In the genomic region with DNA sequence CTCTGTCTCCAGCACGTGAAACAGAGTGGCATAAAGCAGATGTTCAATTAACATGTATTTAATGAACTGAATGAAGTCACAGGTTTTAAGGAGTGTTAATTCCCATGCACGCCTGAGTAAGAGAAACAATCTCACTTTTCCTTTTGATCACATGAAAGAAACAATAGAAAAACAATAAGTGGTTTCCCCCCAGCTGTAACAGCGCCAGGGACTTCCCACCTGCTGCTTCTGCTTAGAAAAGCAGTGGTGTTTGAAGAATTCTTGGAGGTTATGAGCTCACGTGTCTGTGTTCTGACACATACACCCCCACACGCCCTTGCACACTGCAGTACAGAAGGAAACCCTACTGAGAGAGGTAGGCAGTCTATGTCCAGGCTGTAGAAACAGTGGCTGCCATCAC, we compare ENCODE assay signal across 10 cellular contexts. TPM values are rescaled to one million over a fixed set of nuclear protein-coding genes. Genes with fewer than 3 reads are reported as not detected.
A peak's percentile ranks its signal among the peaks of the same experiment; 100 is the strongest.
DNase-seq lines count a peak whose midpoint lies in the region; ATAC-seq, FAIRE-seq and TF ChIP-seq lines count a peak whose summit lies in the region.
"Had no signal": no experiment of that assay in that cellular context is flagged by ENCODE, and none has a peak within 500 bp of the region (broad histone marks: within the 10 kb centered on the region; RNA-seq: fewer than 3 reads in every experiment).

No MANE protein-coding gene starts in this region.

- H3K27me3 ChIP-seq in GM12878 (replicated peaks in 1 of 2; ENCODE audit: control insufficient read depth in 2 of 2, insufficient read depth in 2 of 2, low read length in 1 of 2) = peaks cover 0 to 3% of the 10 kb centered on the region in 2 experiments; a peak in 2 of 4 replicates

- no peaks in the 10 kb centered on the region; the same call in 2 of the 3 replicates for H3K9me3 ChIP-seq in GM12878 (replicated peaks; ENCODE audit: control insufficient read depth, insufficient read depth, low read length)

- CTCF ChIA-PET in GM12878 (lab: Yijun Ruan, JAX) = interaction anchor here (1.7 kb wide), 1 partner anchor 56 kb away, joined by 5 read pairs; no protein-coding TSS in a partner anchor
- CTCF ChIA-PET in MCF 10A (lab: Yijun Ruan, JAX) = no interaction called here

- TF ChIP-seq EP300 in GM12878 (IDR thresholded peaks at IDR 0.05; ENCODE audit: borderline replicate concordance in 1 of 2, control insufficient read depth in 1 of 2, low read depth in 2 of 2, low read length in 2 of 2) = peak in 1 of 2 experiments; percentile 10; a peak in 1 of 4 replicates

- in situ Hi-C loops in GM12878 (cut with MboI) = no loop called here

- TF ChIP-seq CTCF in GM12878 (IDR thresholded peaks at IDR 0.05 in 2 of 3, conservative IDR thresholded peaks at IDR 0.05 in 1 of 3; ENCODE audit: control insufficient read depth in 2 of 3, extremely low read depth in 1 of 3, insufficient read depth in 1 of 3, low read depth in 3 of 3, low read length in 3 of 3) = no peak
- no peak for TF ChIP-seq CTCF in MCF 10A (IDR thresholded peaks at IDR 0.05; ENCODE audit: unreplicated experiment)

- intact Hi-C loops in GM12878 (cut with micrococcal nuclease; ENCODE audit: unreplicated experiment) (no loop called here), left cardiac atrium (cut with DNase I) (no loop called here), MCF 10A (cut with micrococcal nuclease) (loop anchor here (10.0 kb wide), 1 partner anchor 1607 kb away; no protein-coding TSS in a partner anchor)

- peaks cover 2% of the 10 kb centered on the region for H3K4me1 Mint-ChIP-seq in T-helper 2 cell treated with Interferon-gamma antibody and Interleukin-4, amounts not matched to agents 5 μg/mL and 100 μg/mL, for 36 hours (ENCODE audit: low read depth)
- H3K4me1 Mint-ChIP-seq in MCF 10A (ENCODE audit: insufficient read depth, unreplicated experiment) = peaks cover 5% of the 10 kb centered on the region

- no peaks in the 10 kb centered on the region for H3K36me3 ChIP-seq in GM12878 (ENCODE audit: control insufficient read depth in 2 of 2, insufficient read depth in 2 of 2, low read length in 1 of 2)

- H3K4me3 ChIP-seq in GM12878 = no peak overlapping the region
- H3K4me3 ChIP-seq: GM23338 had no signal

- POLR2A ChIA-PET in GM12878 (lab: Charles Lee) = no interaction called here
- POLR2A ChIA-PET in MCF 10A (lab: Yijun Ruan, JAX) = interaction anchor here (0.7 kb wide), 2 partner anchors 47 to 68 kb away, joined by 3 read pairs; no protein-coding TSS in a partner anchor

- 0% methylated on average over 5 of the region's 5 CpGs for WGBS in GM12878 (ENCODE audit: insufficient coverage, insufficient replicate concordance, low lambda C conversion rate, missing lambda C conversion rate)

- peak; percentile 67 for ATAC-seq in GM21390 (IDR thresholded peaks at IDR 0.05; ENCODE audit: unreplicated experiment)
- ATAC-seq in GM12878 = peak; percentile 87
- ATAC-seq in left cardiac atrium = no peak
- ATAC-seq: GM23338 had no signal

- H3K79me2 ChIP-seq in GM12878 (ENCODE audit: control insufficient read depth, insufficient read depth, low read length) = no peaks in the 10 kb centered on the region

- no peak for TF ChIP-seq POLR2A in GM12878 (IDR thresholded peaks at IDR 0.05; ENCODE audit: low read depth, low read length)

- H3K27me3 Mint-ChIP-seq in T-helper 2 cell treated with Interferon-gamma antibody and Interleukin-4, amounts not matched to agents 5 μg/mL and 100 μg/mL, for 36 hours (ENCODE audit: low read depth) = peaks cover 34% of the 10 kb centered on the region
- no peaks in the 10 kb centered on the region for H3K27me3 Mint-ChIP-seq in MCF 10A (ENCODE audit: insufficient read depth, unreplicated experiment)

- H3K4me3 Mint-ChIP-seq in T-helper 2 cell treated with Interferon-gamma antibody and Interleukin-4, amounts not matched to agents 5 μg/mL and 100 μg/mL, for 36 hours = no peak overlapping the region
- no peak overlapping the region for H3K4me3 Mint-ChIP-seq in MCF 10A (ENCODE audit: unreplicated experiment)
- H3K4me3 Mint-ChIP-seq: GM23338, nephron had no signal

- SMC1A ChIA-PET in GM12878 (lab: Charles Lee; ENCODE audit: uncharacterized antibody, unreplicated experiment) = interaction anchor here (1.1 kb wide), 1 partner anchor 15 kb away, joined by 3 read pairs; no protein-coding TSS in a partner anchor

- peak; percentile 69 for DNase-seq in LHCN-M2 (ENCODE audit: low read depth)
- peak; percentile 72 for DNase-seq in GM12878 (ENCODE audit: low read depth, low spot score)
- peak; percentile 22 for DNase-seq in stimulated activated CD8-positive, alpha-beta memory T cell treated with anti-CD3 and anti-CD28 coated beads, Interleukin-4, amount 100 ng/mL, for 24 hours (ENCODE audit: low read depth)
- no peak for DNase-seq in left cardiac atrium
- no peak for DNase-seq in T-helper 2 cell treated with Interferon-gamma antibody and Interleukin-4, amounts not matched to agents 5 μg/mL and 100 μg/mL, for 36 hours (ENCODE audit: low spot score)
- no peak for DNase-seq in NCI-H2196 treated with DMSO at 0.1 percent for 48 hours (lab: John Stamatoyannopoulos, UW; ENCODE audit: unreplicated experiment)
- DNase-seq in MCF 10A (ENCODE audit: unreplicated experiment) = no peak

- no TSS peak for BruUV-seq in GM12878 (replicated peaks; lab: Mats Ljungman, UMichigan)
- BruUV-seq in MCF 10A (replicated peaks; lab: Mats Ljungman, UMichigan) = no TSS peak

- TF ChIP-seq RAD21 in GM12878 (IDR thresholded peaks at IDR 0.05; ENCODE audit: insufficient read depth, low read depth, low read length) = no peak

- H3K27ac ChIP-seq in GM12878 (ENCODE audit: control insufficient read depth, insufficient read depth) = no peak overlapping the region

- RAD21 ChIA-PET in GM12878 (lab: Charles Lee; ENCODE audit: unreplicated experiment) = interaction anchor here (0.9 to 1.1 kb wide), 2 partner anchors 43 to 106 kb away, joined by 3 to 4 read pairs; no protein-coding TSS in a partner anchor

- H3K9ac ChIP-seq in GM12878 (ENCODE audit: control insufficient read depth, insufficient read depth, low read length) = no peak overlapping the region

- H3K36me3 Mint-ChIP-seq in T-helper 2 cell treated with Interferon-gamma antibody and Interleukin-4, amounts not matched to agents 5 μg/mL and 100 μg/mL, for 36 hours (ENCODE audit: low read depth) = no peaks in the 10 kb centered on the region
- no peaks in the 10 kb centered on the region for H3K36me3 Mint-ChIP-seq in MCF 10A (ENCODE audit: insufficient read depth, unreplicated experiment)

- H3K9me3 Mint-ChIP-seq in T-helper 2 cell treated with Interferon-gamma antibody and Interleukin-4, amounts not matched to agents 5 μg/mL and 100 μg/mL, for 36 hours = no peaks in the 10 kb centered on the region
- H3K9me3 Mint-ChIP-seq in MCF 10A (ENCODE audit: unreplicated experiment) = no peaks in the 10 kb centered on the region
- H3K9me3 Mint-ChIP-seq: GM23338 had no signal

- peaks cover 27% of the 10 kb centered on the region for H3K4me1 ChIP-seq in GM12878 (ENCODE audit: control insufficient read depth, insufficient read depth, low read length)

- peak overlapping the region; percentile 0; the same call in 1 of the 2 replicates for H3K4me2 ChIP-seq in GM12878 (ENCODE audit: control insufficient read depth, insufficient read depth)
- H3K4me2 ChIP-seq: GM23338 had no signal

- H4K20me1 ChIP-seq in GM12878 (ENCODE audit: control insufficient read depth, insufficient read depth) = no peaks in the 10 kb centered on the region

- H3K27ac Mint-ChIP-seq in T-helper 2 cell treated with Interferon-gamma antibody and Interleukin-4, amounts not matched to agents 5 μg/mL and 100 μg/mL, for 36 hours = no peak overlapping the region
- no peak overlapping the region for H3K27ac Mint-ChIP-seq in MCF 10A (ENCODE audit: low read depth, unreplicated experiment)
- H3K27ac Mint-ChIP-seq: GM23338, nephron had no signal

- FAIRE-seq in GM12878 (lab: Jason Lieb, UNC) = peak; percentile 47

- H2AFZ ChIP-seq in GM12878 (ENCODE audit: control insufficient read depth, low read depth, low read length) = no peak overlapping the region
- H2AFZ ChIP-seq: GM23338 had no signal

TF ChIP-seq in GM12878, 131 proteins besides CTCF, POLR2A, EP300 and RAD21 (continues in another document):
- TF ChIP-seq BACH1 (IDR thresholded peaks at IDR 0.05; ENCODE audit: borderline replicate concordance) (no peak), CBFB (IDR thresholded peaks at IDR 0.05; ENCODE audit: low read depth) (no peak), GATAD2B (conservative IDR thresholded peaks at IDR 0.05; ENCODE audit: low read depth) (0 out of 2 replicates have a peak, but pooled peaks have one; percentile 17), POLR2AphosphoS2 (IDR thresholded peaks at IDR 0.05; ENCODE audit: low read depth, low read length) (no peak), SRF (IDR thresholded peaks at IDR 0.05; ENCODE audit: low read depth in 2 of 2, low read length in 2 of 2) (no peak), RB1 (IDR thresholded peaks at IDR 0.05; ENCODE audit: borderline replicate concordance) (no peak), HCFC1 (IDR thresholded peaks at IDR 0.05; ENCODE audit: low read length) (no peak)

RNA-seq across cellular contexts. Expression of a gene that starts 51.3 kb away (rescaled TPM):
- total RNA-seq in LHCN-M2 (2014; rRNA removed) (34.8 and 39.0 TPM in 2 replicates), GM12878 (2014; rRNA removed) (42.5 and 43.8 TPM in 2 replicates), GM12878 (2014; rRNA removed; fragmentation: Illumina TruSeq; extraction: Trizol) (37.2 and 37.6 TPM in 2 replicates), GM12878 (2021) (62.2 and 65.5 TPM in 2 replicates), left cardiac atrium (10 to 100 TPM; 39.0 to 44.2 TPM), MCF 10A (2022) (0.23 and 8.9 TPM in 2 replicates)
- polyA plus RNA-seq in LHCN-M2 (2012) = 57.1 TPM
- total RNA-seq in GM12878 (2013; cell fraction: nucleolus; rRNA removed) = 344 and 352 TPM in 2 replicates
- polyA plus RNA-seq in GM12878 (2011; ENCODE audit: low read depth) = 17.5 TPM
- polyA plus RNA-seq in GM12878 (2011; rRNA removed) (10.3 and 21.5 TPM in 2 replicates), GM12878 (2014; fragmentation: Illumina TruSeq; extraction: Trizol) (45.7 and 75.2 TPM in 2 replicates), GM12878 (2014; fragmentation: Nextera tagmentation; extraction: Ambion mirVana) (10 to 100 TPM; 17.8 to 18.5 TPM), GM12878 (2014; rRNA removed) (56.7 and 63.1 TPM in 2 replicates), GM12878 (2016; fragmentation: Nextera tagmentation; extraction: Ambion mirVana) (10 to 100 TPM; 36.8 to 40.9 TPM)
- polyA plus RNA-seq in GM12878 (2011; cell fraction: cytosol; rRNA removed) = 19.1 and 20.4 TPM in 2 replicates
- 43.0 and 48.6 TPM in 2 replicates for polyA plus RNA-seq in GM12878 (2011; cell fraction: nucleus; rRNA removed)
- polyA plus RNA-seq in GM12878 (2012) = 32.9 and 45.1 TPM in 2 replicates
- 31.8 and 34.6 TPM in 2 replicates for polyA minus RNA-seq in GM12878 (2011; rRNA and poly(A)+ RNA removed)
- 11.6 and 18.6 TPM in 2 replicates for polyA minus RNA-seq in GM12878 (2011; cell fraction: cytosol; rRNA and poly(A)+ RNA removed)
- 21.2 and 48.1 TPM in 2 replicates for polyA minus RNA-seq in GM12878 (2011; cell fraction: nucleus; rRNA and poly(A)+ RNA removed)

Comparison
In these comparisons a context has a peak if more than half of its experiments do, and no peak if none do; other contexts are left out.
1. ATAC-seq: peak in GM21390 (single experiment) and GM12878 (single experiment); none in left cardiac atrium (0 of 2).
2. DNase-seq: peak in LHCN-M2 (single experiment), GM12878 (single experiment) and stimulated activated CD8-positive, alpha-beta memory T cell treated with anti-CD3 and anti-CD28 coated beads, Interleukin-4, amount 100 ng/mL, for 24 hours (single experiment); none in left cardiac atrium (single experiment), T-helper 2 cell treated with Interferon-gamma antibody and Interleukin-4, amounts not matched to agents 5 μg/mL and 100 μg/mL, for 36 hours (single experiment), NCI-H2196 treated with DMSO at 0.1 percent for 48 hours (single experiment) and MCF 10A (single experiment).